1 cellular context compared by ENCODE assay signal in genomic region chr11:78417175-78417887, GRCh38.
A peak's percentile ranks its signal among the peaks of the same experiment; 100 is the strongest.
TF ChIP-seq lines count a peak whose summit lies in the region.

Gene GAB2 (minus strand): TSS chr11:78417820. CDS start chr11:78417720, 100 bp downstream.

TF ChIP-seq in HepG2, 621 proteins besides CTCF, POLR2A, EP300 and RAD21 (continued from another document):
- TF ChIP-seq ZEB1 (IDR thresholded peaks at IDR 0.05; ENCODE audit: insufficient replicate concordance, low read depth), result peak; percentile 94
- no peak for TF ChIP-seq ZNF557 (CRISPR knock-in tag; IDR thresholded peaks at IDR 0.05)
- TF ChIP-seq, protein P1, sequence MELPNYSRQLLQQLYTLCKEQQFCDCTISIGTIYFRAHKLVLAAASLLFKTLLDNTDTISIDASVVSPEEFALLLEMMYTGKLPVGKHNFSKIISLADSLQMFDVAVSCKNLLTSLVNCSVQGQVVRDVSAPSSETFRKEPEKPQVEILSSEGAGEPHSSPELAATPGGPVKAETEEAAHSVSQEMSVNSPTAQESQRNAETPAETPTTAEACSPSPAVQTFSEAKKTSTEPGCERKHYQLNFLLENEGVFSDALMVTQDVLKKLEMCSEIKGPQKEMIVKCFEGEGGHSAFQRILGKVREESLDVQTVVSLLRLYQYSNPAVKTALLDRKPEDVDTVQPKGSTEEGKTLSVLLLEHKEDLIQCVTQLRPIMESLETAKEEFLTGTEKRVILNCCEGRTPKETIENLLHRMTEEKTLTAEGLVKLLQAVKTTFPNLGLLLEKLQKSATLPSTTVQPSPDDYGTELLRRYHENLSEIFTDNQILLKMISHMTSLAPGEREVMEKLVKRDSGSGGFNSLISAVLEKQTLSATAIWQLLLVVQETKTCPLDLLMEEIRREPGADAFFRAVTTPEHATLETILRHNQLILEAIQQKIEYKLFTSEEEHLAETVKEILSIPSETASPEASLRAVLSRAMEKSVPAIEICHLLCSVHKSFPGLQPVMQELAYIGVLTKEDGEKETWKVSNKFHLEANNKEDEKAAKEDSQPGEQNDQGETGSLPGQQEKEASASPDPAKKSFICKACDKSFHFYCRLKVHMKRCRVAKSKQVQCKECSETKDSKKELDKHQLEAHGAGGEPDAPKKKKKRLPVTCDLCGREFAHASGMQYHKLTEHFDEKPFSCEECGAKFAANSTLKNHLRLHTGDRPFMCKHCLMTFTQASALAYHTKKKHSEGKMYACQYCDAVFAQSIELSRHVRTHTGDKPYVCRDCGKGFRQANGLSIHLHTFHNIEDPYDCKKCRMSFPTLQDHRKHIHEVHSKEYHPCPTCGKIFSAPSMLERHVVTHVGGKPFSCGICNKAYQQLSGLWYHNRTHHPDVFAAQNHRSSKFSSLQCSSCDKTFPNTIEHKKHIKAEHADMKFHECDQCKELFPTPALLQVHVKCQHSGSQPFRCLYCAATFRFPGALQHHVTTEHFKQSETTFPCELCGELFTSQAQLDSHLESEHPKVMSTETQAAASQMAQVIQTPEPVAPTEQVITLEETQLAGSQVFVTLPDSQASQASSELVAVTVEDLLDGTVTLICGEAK (IDR thresholded peaks at IDR 0.05), result no peak
- TF ChIP-seq, protein P1 (CRISPR knock-in tag; IDR thresholded peaks at IDR 0.05), result 0 out of 2 replicates have a peak, but pooled peaks have one; percentile 1
- peak; percentile 9 for TF ChIP-seq SRSF1 (optimal IDR thresholded peaks at IDR 0.05; ENCODE audit: low read depth, low read length)
- 0 out of 2 replicates have a peak, but pooled peaks have one; percentile 18 for TF ChIP-seq PCBP1 (IDR thresholded peaks at IDR 0.05; ENCODE audit: borderline replicate concordance, low read depth, low read length)
- TF ChIP-seq ZMAT3 (CRISPR knock-in tag; conservative IDR thresholded peaks at IDR 0.05), result no peak
- peak; percentile 5; the same call in 1 of the 2 replicates for TF ChIP-seq ZBTB14 (CRISPR knock-in tag; IDR thresholded peaks at IDR 0.05)
- TF ChIP-seq ZNF839 (CRISPR knock-in tag; IDR thresholded peaks at IDR 0.05; ENCODE audit: borderline replicate concordance), result no peak
- TF ChIP-seq ZNF672 (CRISPR knock-in tag; IDR thresholded peaks at IDR 0.05), result 0 out of 2 replicates have a peak, but pooled peaks have one; percentile 75
- 0 out of 2 replicates have a peak, but pooled peaks have one; percentile 1 for TF ChIP-seq ZNF746 (CRISPR knock-in tag; IDR thresholded peaks at IDR 0.05)
- 0 out of 2 replicates have a peak, but pooled peaks have one; percentile 18 for TF ChIP-seq ZNF563 (CRISPR knock-in tag; IDR thresholded peaks at IDR 0.05)
- 0 out of 2 replicates have a peak, but pooled peaks have one; percentile 18 for TF ChIP-seq ZNF703 (CRISPR knock-in tag; IDR thresholded peaks at IDR 0.05; ENCODE audit: borderline replicate concordance)
- TF ChIP-seq ARNT2 (CRISPR knock-in tag; IDR thresholded peaks at IDR 0.05; ENCODE audit: low read depth), result peak; percentile 3; the same call in 1 of the 2 replicates
- peak; percentile 64 for TF ChIP-seq HNRNPK (IDR thresholded peaks at IDR 0.05; ENCODE audit: low read depth, low read length, poor library complexity, severe bottlenecking)
- no peak for TF ChIP-seq KDM6A (CRISPR knock-in tag; IDR thresholded peaks at IDR 0.05; ENCODE audit: low read depth)
- peak; percentile 1 for TF ChIP-seq TAF15 (IDR thresholded peaks at IDR 0.05; ENCODE audit: low read depth, low read length, poor library complexity, severe bottlenecking)
- 0 out of 2 replicates have a peak, but pooled peaks have one; percentile 14 for TF ChIP-seq KDM2A (CRISPR knock-in tag; IDR thresholded peaks at IDR 0.05; ENCODE audit: borderline replicate concordance, low read depth)
TF ChIP-seq in HepG2: peak in this region for 15.
